In the genomic region with DNA sequence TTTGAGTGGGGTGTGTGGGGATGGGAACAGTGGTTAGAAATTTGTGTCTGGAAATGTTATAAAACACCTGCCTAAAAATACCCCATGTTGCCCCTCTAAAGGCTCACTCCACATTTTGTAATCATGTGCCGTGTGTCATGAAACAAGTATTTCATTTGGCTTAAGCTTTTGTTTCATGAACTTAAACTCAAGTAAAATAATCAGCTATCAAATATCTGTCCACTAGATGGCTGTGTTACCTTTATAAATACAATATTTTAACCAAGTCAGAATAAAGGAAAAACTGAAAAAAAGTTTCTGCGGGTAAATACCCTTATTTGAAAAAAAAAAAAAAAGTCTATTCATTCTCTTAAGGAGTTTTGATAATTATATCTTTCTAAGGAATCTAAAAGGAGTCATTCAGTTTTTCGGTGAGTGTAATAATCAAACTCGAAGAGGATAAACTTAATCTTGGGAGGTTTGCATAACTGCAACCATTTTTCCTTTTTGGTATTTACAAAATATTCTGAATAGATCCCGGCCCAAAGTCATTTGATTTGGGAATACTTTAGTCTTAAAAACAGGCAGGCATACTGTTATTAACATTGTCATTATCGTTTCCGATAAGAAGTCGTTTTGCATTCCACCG, we compare ENCODE assay signal across 8 cellular contexts. TPM values are rescaled to one million over a fixed set of nuclear protein-coding genes. Genes with fewer than 3 reads are reported as not detected.
A peak's percentile ranks its signal among the peaks of the same experiment; 100 is the strongest.
DNase-seq lines count a peak whose midpoint lies in the region; ATAC-seq and FAIRE-seq lines count a peak whose summit lies in the region.

No MANE protein-coding gene starts in this region.

- H3K4me1 Mint-ChIP-seq in immature natural killer cell, result no peaks in the 10 kb centered on the region
- no peaks in the 10 kb centered on the region for H3K4me1 Mint-ChIP-seq in T-helper 17 cell

- H3K36me3 Mint-ChIP-seq in immature natural killer cell (no peaks in the 10 kb centered on the region), T-helper 17 cell (ENCODE audit: low read depth) (peaks cover 3% of the 10 kb centered on the region)

- no peaks in the 10 kb centered on the region for H3K9me3 ChIP-seq in T-helper 17 cell (ENCODE audit: control insufficient read depth, low read length, poor library complexity, severe bottlenecking)

- DNase-seq in Caki2 (ENCODE audit: low read depth), result peak; percentile 21
- peak; percentile 58 for DNase-seq in HT-29 (ENCODE audit: low spot score)
- DNase-seq in immature natural killer cell, result peak in 2 of 3 donors; percentile 4 to 12
- DNase-seq in T-helper 17 cell, result no peak
- no peak for DNase-seq in GM19238 (ENCODE audit: insufficient read length, low spot score)
- DNase-seq in NCI-H2081 treated with DMSO at 0.1 percent for 48 hours (lab: John Stamatoyannopoulos, UW), result no peak
- no peak for DNase-seq in NCI-H2029 treated with DMSO at 0.1 percent for 48 hours (lab: John Stamatoyannopoulos, UW)

- ATAC-seq in T-helper 17 cell, result no peak

- peak; percentile 68 for FAIRE-seq in TTC549 (lab: Jason Lieb, UNC)

- H3K27ac Mint-ChIP-seq in immature natural killer cell, result no peak overlapping the region
- H3K27ac Mint-ChIP-seq in T-helper 17 cell, result no peak overlapping the region

- H3K27me3 Mint-ChIP-seq in immature natural killer cell (ENCODE audit: low read depth in 3 of 3), result no peaks in the 10 kb centered on the region
- peaks cover 47% of the 10 kb centered on the region for H3K27me3 Mint-ChIP-seq in T-helper 17 cell

- in situ Hi-C loops in Caki2 (cut with HindIII; ENCODE audit: low pct_unique_long_range_greater_than_20kb, low sequenced_read_pairs), result no loop called here

- H3K9me3 Mint-ChIP-seq in immature natural killer cell, result no peaks in the 10 kb centered on the region

- H3K4me3 Mint-ChIP-seq in immature natural killer cell (no peak overlapping the region), T-helper 17 cell (no peak overlapping the region)

RNA-seq across cellular contexts. Expression of gene MTRF1L, which starts 29.9 kb away (rescaled TPM):
- 6.7 and 10.0 TPM in 2 replicates for total RNA-seq in Caki2 (2014; rRNA removed; shearing (Covaris generic); ENCODE audit: low replicate concordance)
- 16.5 and 25.2 TPM in 2 replicates for total RNA-seq in HT-29 (2014; rRNA removed; shearing (Covaris generic))
- 10 to 100 TPM; 10.4 to 17.6 (median 16.4) TPM for polyA plus RNA-seq in immature natural killer cell
- total RNA-seq in T-helper 17 cell, result 10 to 100 TPM in 1 of 2 donors, 1 to 10 TPM in 1; 9.5 to 14.8 TPM

RNA-seq across cellular contexts. Expression of gene FBXO5, which starts 49.5 kb away (rescaled TPM):
- 10.7 and 18.1 TPM in 2 replicates for total RNA-seq in Caki2 (2014; rRNA removed; shearing (Covaris generic); ENCODE audit: low replicate concordance)
- 8.5 TPM in 2 replicates for total RNA-seq in HT-29 (2014; rRNA removed; shearing (Covaris generic))
- polyA plus RNA-seq in immature natural killer cell, result 1 to 10 TPM; 3.4 to 10.0 (median 5.7) TPM
- total RNA-seq in T-helper 17 cell, result 1 to 10 TPM; 4.5 to 5.9 TPM

Comparison
In these comparisons a context has a peak if more than half of its experiments do, and no peak if none do; other contexts are left out.
1. DNase-seq: peak in Caki2 (single experiment), HT-29 (single experiment) and immature natural killer cell (2 of 3); none in T-helper 17 cell (0 of 3), GM19238 (single experiment), NCI-H2081 treated with DMSO at 0.1 percent for 48 hours (single experiment) and NCI-H2029 treated with DMSO at 0.1 percent for 48 hours (single experiment).